11 cellular contexts compared by ENCODE assay signal in genomic region chr3:47299396-47300318, GRCh38.
"Had no signal": no experiment of that assay in that cellular context is flagged by ENCODE, and none has a peak within 500 bp of the region (broad histone marks: within the 10 kb centered on the region; RNA-seq: fewer than 3 reads in every experiment).

No MANE protein-coding gene starts in this region.

- H3K27ac ChIP-seq: lower lobe of right lung, skin epidermis, tibial nerve had no signal

- DNase-seq: activated effector memory CD4-positive, alpha-beta T cell treated with Interleukin-2 at 50 U/mL for 16 hours; activated T-cell treated with anti-CD3 and anti-CD28 coated beads, Interleukin-2, amount 50 U/mL, for 1 hour; amniotic stem cell; dermis blood vessel endothelial cell; hypothalamus; lower lobe of right lung; naive B cell had no signal

- H3K9me3 Mint-ChIP-seq: activated naive CD4-positive, alpha-beta T cell treated with anti-CD3 and anti-CD28 coated beads, Interleukin-2, amount 50 U/mL, for 72 hours; brain; naive B cell had no signal

- H3K27ac Mint-ChIP-seq: activated naive CD4-positive, alpha-beta T cell treated with anti-CD3 and anti-CD28 coated beads, Interleukin-2, amount 50 U/mL, for 72 hours had no signal

- H3K4me3 ChIP-seq: lower lobe of right lung, skin epidermis, tibial nerve had no signal

- H3K27me3 ChIP-seq: tibial nerve had no signal

- H3K9me3 ChIP-seq: lower lobe of right lung, tibial nerve had no signal

- ATAC-seq: activated naive CD4-positive, alpha-beta T cell treated with anti-CD3 and anti-CD28 coated beads, Interleukin-2, amount 50 U/mL, for 72 hours; lower lobe of right lung had no signal

- H3K27me3 Mint-ChIP-seq: brain, naive B cell had no signal

- H3K4me3 Mint-ChIP-seq: brain, naive B cell had no signal
